ENCODE assay signal across 8 cellular contexts in genomic region chr17:57915980-57916757, GRCh38. TPM values are rescaled to one million over a fixed set of nuclear protein-coding genes. Genes with fewer than 3 reads are reported as not detected.
A peak's percentile ranks its signal among the peaks of the same experiment; 100 is the strongest.
DNase-seq lines count a peak whose midpoint lies in the region; ATAC-seq and TF ChIP-seq lines count a peak whose summit lies in the region.

No MANE protein-coding gene starts in this region.

- no peak for TF ChIP-seq CTCF in HFF-Myc (IDR thresholded peaks at IDR 0.05; ENCODE audit: low read depth, low read length, missing control alignments)
- TF ChIP-seq CTCF in glutamatergic neuron (IDR thresholded peaks at IDR 0.05; ENCODE audit: partially characterized antibody, unreplicated experiment): no peak

- H3K9me3 Mint-ChIP-seq in glutamatergic neuron (ENCODE audit: unreplicated experiment): peaks cover 1% of the 10 kb centered on the region
- no peaks in the 10 kb centered on the region for H3K9me3 Mint-ChIP-seq in activated T-helper 1 cell treated with anti-CD3 and anti-CD28 coated beads, Interleukin-12 subunit alpha, Interleukin-12 subunit beta, Interleukin-2, Interleukin-4 antibody, amounts not matched to agents 30 ng/mL and 10 ng/mL and 1 ng/mL, durations not matched to agents 14 hours and 24 hours and 36 hours

- DNase-seq in HFF-Myc (ENCODE audit: extremely low read depth, low read depth): peak; percentile 37
- peak; percentile 88 for DNase-seq in NCI-H748 treated with DMSO at 0.1 percent for 48 hours (lab: John Stamatoyannopoulos, UW)
- DNase-seq in glutamatergic neuron: peak; percentile 42
- DNase-seq in sciatic nerve (ENCODE audit: low spot score): no peak
- DNase-seq in activated T-helper 1 cell treated with anti-CD3 and anti-CD28 coated beads, Interleukin-12 subunit alpha, Interleukin-12 subunit beta, Interleukin-2, Interleukin-4 antibody, amounts not matched to agents 30 ng/mL and 10 ng/mL and 1 ng/mL, durations not matched to agents 14 hours and 24 hours and 36 hours (ENCODE audit: low spot score): no peak
- DNase-seq in SKM-1 (lab: John Stamatoyannopoulos, UW; ENCODE audit: unreplicated experiment): no peak
- DNase-seq in NCI-H226: no peak
- DNase-seq in hepatic stellate cell (ENCODE audit: low spot score): no peak

- intact Hi-C loops in sciatic nerve (cut with DNase I): no loop called here
- intact Hi-C loops in activated T-helper 1 cell treated with anti-CD3 and anti-CD28 coated beads, Interleukin-12 subunit alpha, Interleukin-12 subunit beta, Interleukin-2, Interleukin-4 antibody, amounts not matched to agents 30 ng/mL and 10 ng/mL and 1 ng/mL, durations not matched to agents 14 hours and 24 hours and 36 hours (cut with micrococcal nuclease): no loop called here

- H3K36me3 Mint-ChIP-seq in glutamatergic neuron (ENCODE audit: unreplicated experiment): no peaks in the 10 kb centered on the region
- H3K36me3 Mint-ChIP-seq in activated T-helper 1 cell treated with anti-CD3 and anti-CD28 coated beads, Interleukin-12 subunit alpha, Interleukin-12 subunit beta, Interleukin-2, Interleukin-4 antibody, amounts not matched to agents 30 ng/mL and 10 ng/mL and 1 ng/mL, durations not matched to agents 14 hours and 24 hours and 36 hours (ENCODE audit: low read depth): no peaks in the 10 kb centered on the region

- no peak overlapping the region for H3K4me3 ChIP-seq in HFF-Myc (replicated peaks; ENCODE audit: low read depth, low read length)

- H3K27ac Mint-ChIP-seq in glutamatergic neuron (ENCODE audit: unreplicated experiment): peak overlapping the region; percentile 26
- no peak overlapping the region for H3K27ac Mint-ChIP-seq in activated T-helper 1 cell treated with anti-CD3 and anti-CD28 coated beads, Interleukin-12 subunit alpha, Interleukin-12 subunit beta, Interleukin-2, Interleukin-4 antibody, amounts not matched to agents 30 ng/mL and 10 ng/mL and 1 ng/mL, durations not matched to agents 14 hours and 24 hours and 36 hours

- peaks cover 5% of the 10 kb centered on the region for H3K27me3 Mint-ChIP-seq in glutamatergic neuron (ENCODE audit: unreplicated experiment)
- H3K27me3 Mint-ChIP-seq in activated T-helper 1 cell treated with anti-CD3 and anti-CD28 coated beads, Interleukin-12 subunit alpha, Interleukin-12 subunit beta, Interleukin-2, Interleukin-4 antibody, amounts not matched to agents 30 ng/mL and 10 ng/mL and 1 ng/mL, durations not matched to agents 14 hours and 24 hours and 36 hours (ENCODE audit: insufficient read depth): peaks cover 2% of the 10 kb centered on the region

- peaks cover 47% of the 10 kb centered on the region for H3K4me1 Mint-ChIP-seq in glutamatergic neuron (ENCODE audit: low read depth, unreplicated experiment)
- H3K4me1 Mint-ChIP-seq in activated T-helper 1 cell treated with anti-CD3 and anti-CD28 coated beads, Interleukin-12 subunit alpha, Interleukin-12 subunit beta, Interleukin-2, Interleukin-4 antibody, amounts not matched to agents 30 ng/mL and 10 ng/mL and 1 ng/mL, durations not matched to agents 14 hours and 24 hours and 36 hours (ENCODE audit: low read depth): no peaks in the 10 kb centered on the region

- H3K4me3 Mint-ChIP-seq in glutamatergic neuron (ENCODE audit: unreplicated experiment): peak overlapping the region; percentile 28
- H3K4me3 Mint-ChIP-seq in activated T-helper 1 cell treated with anti-CD3 and anti-CD28 coated beads, Interleukin-12 subunit alpha, Interleukin-12 subunit beta, Interleukin-2, Interleukin-4 antibody, amounts not matched to agents 30 ng/mL and 10 ng/mL and 1 ng/mL, durations not matched to agents 14 hours and 24 hours and 36 hours: no peak overlapping the region

- ATAC-seq in sciatic nerve: peak; percentile 17

RNA-seq across cellular contexts. Expression of gene CUEDC1, which starts 39.0 kb away (rescaled TPM):
- total RNA-seq in glutamatergic neuron (ENCODE audit: unreplicated experiment) (22.9 TPM), sciatic nerve (44.3 TPM)
- 0.37 TPM in 1 of 2 replicates, not detected in the other for total RNA-seq in activated T-helper 1 cell treated with anti-CD3 and anti-CD28 coated beads, Interleukin-12 subunit alpha, Interleukin-12 subunit beta, Interleukin-2, Interleukin-4 antibody, amounts not matched to agents 30 ng/mL and 10 ng/mL and 1 ng/mL, durations not matched to agents 14 hours and 24 hours and 36 hours

Comparison
In these comparisons a context has a peak if more than half of its experiments do, and no peak if none do; other contexts are left out.
1. DNase-seq: peak in HFF-Myc (single experiment), NCI-H748 treated with DMSO at 0.1 percent for 48 hours (single experiment) and glutamatergic neuron (single experiment); none in sciatic nerve (single experiment), activated T-helper 1 cell treated with anti-CD3 and anti-CD28 coated beads, Interleukin-12 subunit alpha, Interleukin-12 subunit beta, Interleukin-2, Interleukin-4 antibody, amounts not matched to agents 30 ng/mL and 10 ng/mL and 1 ng/mL, durations not matched to agents 14 hours and 24 hours and 36 hours (single experiment), SKM-1 (single experiment), NCI-H226 (single experiment) and hepatic stellate cell (single experiment).
2. RNA of gene CUEDC1, which starts 39.0 kb away (total RNA-seq): 44.3 TPM in sciatic nerve (single experiment) and 22.9 TPM in glutamatergic neuron (single experiment); 0.37 TPM in activated T-helper 1 cell treated with anti-CD3 and anti-CD28 coated beads, Interleukin-12 subunit alpha, Interleukin-12 subunit beta, Interleukin-2, Interleukin-4 antibody, amounts not matched to agents 30 ng/mL and 10 ng/mL and 1 ng/mL, durations not matched to agents 14 hours and 24 hours and 36 hours; every median in the first group is over 10 times any median in the second.